ENCODE assay signal across 8 cellular contexts in the genomic region with DNA sequence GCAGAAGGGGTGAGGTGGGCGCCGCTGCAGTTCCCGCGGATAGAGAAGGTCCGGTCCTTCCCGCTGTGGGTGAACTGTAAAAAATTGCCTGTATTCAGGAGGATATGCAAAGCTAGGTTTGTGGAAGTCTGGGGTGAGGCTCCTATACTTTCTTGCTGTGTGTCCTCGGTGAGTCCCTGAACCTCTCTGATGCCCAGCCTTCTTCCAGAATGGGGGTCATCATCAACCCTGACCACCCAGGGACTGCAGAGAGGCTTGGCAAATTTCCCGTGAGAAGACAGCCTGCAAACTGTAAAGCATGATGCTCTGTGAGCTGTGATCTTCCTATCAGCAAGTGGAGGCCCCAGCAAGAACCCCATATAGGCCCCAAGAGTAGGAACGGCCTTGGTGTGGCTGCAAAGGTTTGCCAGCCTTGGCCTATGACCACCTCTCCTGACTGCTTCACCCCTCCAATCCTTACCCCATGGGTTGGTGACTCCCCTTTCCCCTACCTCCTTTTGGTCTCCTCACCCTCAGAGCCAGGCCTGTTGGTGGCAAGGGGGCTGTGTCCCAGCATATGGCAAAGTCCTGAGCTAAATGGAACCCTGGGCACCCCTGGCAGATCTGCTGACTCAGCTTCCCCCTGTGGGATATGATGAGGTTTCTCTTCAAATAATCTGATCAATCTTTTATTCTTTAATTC. TPM values are rescaled to one million over a fixed set of nuclear protein-coding genes. Genes with fewer than 3 reads are reported as not detected.
A peak's percentile ranks its signal among the peaks of the same experiment; 100 is the strongest.
DNase-seq lines count a peak whose midpoint lies in the region; ATAC-seq and TF ChIP-seq lines count a peak whose summit lies in the region.

No MANE protein-coding gene starts in this region.

- ATAC-seq in GM18517 (IDR thresholded peaks at IDR 0.05; ENCODE audit: unreplicated experiment), result peak; percentile 7
- ATAC-seq in central memory CD8-positive, alpha-beta T cell (replicated peaks; ENCODE audit: extremely low read depth, poor library complexity, severe bottlenecking), result peak; percentile 33
- no peak for ATAC-seq in natural killer cell
- no peak for ATAC-seq in HG03045 (IDR thresholded peaks at IDR 0.05; ENCODE audit: unreplicated experiment)

- peaks cover 4% of the 10 kb centered on the region for H3K4me1 ChIP-seq in KMS-11 (ENCODE audit: low read depth, poor library complexity, severe bottlenecking)

- no peaks in the 10 kb centered on the region for H3K9me3 Mint-ChIP-seq in central memory CD8-positive, alpha-beta T cell
- H3K9me3 Mint-ChIP-seq in natural killer cell, result no peaks in the 10 kb centered on the region

- H3K4me1 Mint-ChIP-seq in central memory CD8-positive, alpha-beta T cell, result peaks cover 20% of the 10 kb centered on the region
- peaks cover 19 to 20% of the 10 kb centered on the region in 2 donors for H3K4me1 Mint-ChIP-seq in natural killer cell

- peak overlapping the region; percentile 38 for H3K27ac ChIP-seq in KMS-11

- peak overlapping the region; percentile 89 for H2AFZ ChIP-seq in KMS-11 (ENCODE audit: low read depth)

- H3K27me3 ChIP-seq in KMS-11 (ENCODE audit: insufficient read depth, low read depth), result no peaks in the 10 kb centered on the region

- DNase-seq in central memory CD8-positive, alpha-beta T cell (ENCODE audit: low spot score in 2 of 2), result no peak
- DNase-seq in natural killer cell (no peak), NCI-H1694 treated with DMSO at 0.1 percent for 48 hours (lab: John Stamatoyannopoulos, UW) (no peak), NCI-H1436 (lab: John Stamatoyannopoulos, UW) (no peak)
- no peak for DNase-seq in activated effector memory CD4-positive, alpha-beta T cell treated with Interleukin-2 at 50 U/mL for 16 hours

- peaks cover 24% of the 10 kb centered on the region; the same call in 1 of the 2 replicates for H3K79me2 ChIP-seq in KMS-11 (ENCODE audit: insufficient read depth, low read depth)

- peak overlapping the region; percentile 84 for H3K4me3 Mint-ChIP-seq in central memory CD8-positive, alpha-beta T cell
- H3K4me3 Mint-ChIP-seq in natural killer cell, result peak overlapping the region; percentile 96

- H3K4me3 ChIP-seq in KMS-11 (IDR thresholded peaks at IDR 0.05; ENCODE audit: insufficient read depth, low read depth, low read length), result no peak overlapping the region

- peak overlapping the region; percentile 87 for H3K4me2 ChIP-seq in KMS-11

- no peaks in the 10 kb centered on the region for H4K20me1 ChIP-seq in KMS-11 (ENCODE audit: insufficient read depth)

- H3K36me3 Mint-ChIP-seq in central memory CD8-positive, alpha-beta T cell (ENCODE audit: insufficient read depth), result peaks cover 11% of the 10 kb centered on the region
- H3K36me3 Mint-ChIP-seq in natural killer cell, result no peaks in the 10 kb centered on the region

- TF ChIP-seq CTCF in KMS-11 (conservative IDR thresholded peaks at IDR 0.05; ENCODE audit: low read depth, low read length) (no peak), natural killer cell (IDR thresholded peaks at IDR 0.05) (no peak)

- peak overlapping the region; percentile 90 for H3K27ac Mint-ChIP-seq in central memory CD8-positive, alpha-beta T cell (ENCODE audit: low read depth)
- H3K27ac Mint-ChIP-seq in natural killer cell, result peak overlapping the region; percentile 72 to 91

- intact Hi-C loops in natural killer cell (cut with micrococcal nuclease), result no loop called here

- H3K9ac ChIP-seq in KMS-11, result peak overlapping the region; percentile 93

- H3K27me3 Mint-ChIP-seq in central memory CD8-positive, alpha-beta T cell, result no peaks in the 10 kb centered on the region
- H3K27me3 Mint-ChIP-seq in natural killer cell (ENCODE audit: low read depth in 2 of 2), result peaks cover 8 to 15% of the 10 kb centered on the region in 2 donors

- no peaks in the 10 kb centered on the region for H3K36me3 ChIP-seq in KMS-11 (ENCODE audit: insufficient read depth)

RNA-seq across cellular contexts. Expression of a gene that starts 0.8 kb away (rescaled TPM):
- 1 to 10 TPM; 2.5 to 5.3 (median 3.5) TPM for total RNA-seq in natural killer cell

RNA-seq across cellular contexts. Expression of a gene that starts 31.0 kb away (rescaled TPM):
- not detected for total RNA-seq in natural killer cell

Comparison
In these comparisons a context has a peak if more than half of its experiments do, and no peak if none do; other contexts are left out.
1. ATAC-seq: peak in GM18517 (single experiment) and central memory CD8-positive, alpha-beta T cell (single experiment); none in natural killer cell (0 of 3) and HG03045 (single experiment).